ENCODE assay signal across 20 cellular contexts in genomic region chr2:45755585-45756330, GRCh38.
DNase-seq lines count a peak whose midpoint lies in the region; ATAC-seq and TF ChIP-seq lines count a peak whose summit lies in the region.
"Had no signal": no experiment of that assay in that cellular context is flagged by ENCODE, and none has a peak within 500 bp of the region (broad histone marks: within the 10 kb centered on the region; RNA-seq: fewer than 3 reads in every experiment).

No MANE protein-coding gene starts in this region.

- H3K9me3 Mint-ChIP-seq in naive thymus-derived CD4-positive, alpha-beta T cell, result peaks cover 0 to 3% (median 0%) of the 10 kb centered on the region in 11 donors
- H3K9me3 Mint-ChIP-seq: activated naive CD4-positive, alpha-beta T cell treated with anti-CD3 and anti-CD28 coated beads for 36 hours; nephron progenitor cell had no signal

- H3K4me1 ChIP-seq in SK-N-SH (ENCODE audit: control insufficient read depth in 1 of 2, insufficient read depth in 2 of 2, low read depth in 1 of 2, low read length in 1 of 2) (peaks cover 17 to 33% of the 10 kb centered on the region in 2 experiments; a peak in 2 of 4 replicates), skeletal muscle satellite cell (ENCODE audit: control insufficient read depth, insufficient read depth, low read length) (peaks cover 21% of the 10 kb centered on the region), PC-9 (replicated peaks; ENCODE audit: insufficient read depth) (no peaks in the 10 kb centered on the region)
- no peaks in the 10 kb centered on the region for H3K4me1 ChIP-seq in naive thymus-derived CD4-positive, alpha-beta T cell (ENCODE audit: control insufficient read depth in 2 of 2, insufficient read depth in 2 of 2, low read length in 2 of 2)

- H3K27me3 Mint-ChIP-seq in naive thymus-derived CD4-positive, alpha-beta T cell, result no peaks in the 10 kb centered on the region

- H2AFZ ChIP-seq in SK-N-SH (ENCODE audit: low read depth) (no peak overlapping the region), PC-9 (no peak overlapping the region)

- peak overlapping the region in 1 of 2 experiments; percentile 78; a peak in 2 of 4 replicates for H3K27ac ChIP-seq in SK-N-SH (ENCODE audit: low read depth in 2 of 2, low read length in 1 of 2)
- no peak overlapping the region for H3K27ac ChIP-seq in naive thymus-derived CD4-positive, alpha-beta T cell (ENCODE audit: low read depth, low read length)
- no peak overlapping the region for H3K27ac ChIP-seq in PC-9
- H3K27ac ChIP-seq: transverse colon had no signal

- DNase-seq in GM04504 (ENCODE audit: low read depth) (peak; percentile 90), SK-N-SH (no peak), fibroblast of the aortic adventitia (ENCODE audit: low read depth) (peak; percentile 57), glomerular visceral epithelial cell (ENCODE audit: extremely low spot score) (no peak), GM19238 (ENCODE audit: insufficient read length, low spot score) (no peak), PC-9 (no peak)
- DNase-seq in naive thymus-derived CD4-positive, alpha-beta T cell, result no peak
- DNase-seq: activated CD8-positive, alpha-beta memory T cell treated with anti-CD3 and anti-CD28 coated beads, Interleukin-2, amount 50 U/mL, for 4 hours; activated naive CD4-positive, alpha-beta T cell treated with anti-CD3 and anti-CD28 coated beads for 36 hours; CD8-positive, alpha-beta T cell; cerebellar nuclear complex; KBM-7; NCI-H1436 treated with DMSO at 0.1 percent for 48 hours; NCI-H524; nephron progenitor cell; right cardiac atrium; stimulated activated CD4-positive, alpha-beta T cell treated with anti-CD3 and anti-CD28 coated beads, Interleukin-4, amount 100 ng/mL, for 1 hour; SW 1271; transverse colon had no signal

- H3K36me3 Mint-ChIP-seq in naive thymus-derived CD4-positive, alpha-beta T cell, result peaks cover 0 to 11% (median 4%) of the 10 kb centered on the region in 5 donors
- H3K36me3 Mint-ChIP-seq: CD8-positive, alpha-beta T cell had no signal

- no peak for ATAC-seq in naive thymus-derived CD4-positive, alpha-beta T cell
- ATAC-seq: CD8-positive, alpha-beta T cell; right cardiac atrium had no signal

- H3K4me2 ChIP-seq in SK-N-SH (peak overlapping the region; percentile 44; the same call in 1 of the 2 replicates), skeletal muscle satellite cell (ENCODE audit: low read length) (peak overlapping the region; percentile 34), PC-9 (no peak overlapping the region)

- peaks cover 33% of the 10 kb centered on the region for H3F3A ChIP-seq in SK-N-SH (replicated peaks; ENCODE audit: insufficient read depth)
- no peaks in the 10 kb centered on the region; the same call in 1 of the 2 replicates for H3F3A ChIP-seq in PC-9 (ENCODE audit: insufficient read depth, low read depth)

- no peak for TF ChIP-seq CTCF in SK-N-SH (IDR thresholded peaks at IDR 0.05)
- TF ChIP-seq CTCF in fibroblast of the aortic adventitia (IDR thresholded peaks at IDR 0.05; ENCODE audit: insufficient read depth, low read length), result no peak
- TF ChIP-seq CTCF in PC-9 (conservative IDR thresholded peaks at IDR 0.05), result no peak

- H3K36me3 ChIP-seq in SK-N-SH (replicated peaks in 1 of 2; ENCODE audit: control insufficient read depth in 1 of 2, insufficient read depth in 2 of 2, low read length in 1 of 2) (no peaks in the 10 kb centered on the region), skeletal muscle satellite cell (ENCODE audit: insufficient read depth, low read length) (no peaks in the 10 kb centered on the region), PC-9 (ENCODE audit: low read depth) (no peaks in the 10 kb centered on the region)
- H3K36me3 ChIP-seq in naive thymus-derived CD4-positive, alpha-beta T cell (ENCODE audit: control insufficient read depth in 2 of 3, insufficient read depth in 3 of 3, low read length in 3 of 3), result no peaks in the 10 kb centered on the region
- H3K36me3 ChIP-seq: transverse colon had no signal

- peaks cover 0 to 14% (median 3%) of the 10 kb centered on the region in 7 donors for H3K4me1 Mint-ChIP-seq in naive thymus-derived CD4-positive, alpha-beta T cell

- BruUV-seq in PC-9 (replicated peaks; lab: Mats Ljungman, UMichigan), result no TSS peak

- peak overlapping the region; percentile 7; the same call in 1 of the 2 replicates for H3K9ac ChIP-seq in SK-N-SH
- no peak overlapping the region for H3K9ac ChIP-seq in skeletal muscle satellite cell (ENCODE audit: low read depth, low read length)

- H3K4me3 ChIP-seq in SK-N-SH (ENCODE audit: low read depth in 2 of 2, low read length in 1 of 2) (no peak overlapping the region), fibroblast of the aortic adventitia (ENCODE audit: low read depth, low read length) (no peak overlapping the region), skeletal muscle satellite cell (ENCODE audit: low read length) (no peak overlapping the region), PC-9 (no peak overlapping the region)
- no peak overlapping the region for H3K4me3 ChIP-seq in naive thymus-derived CD4-positive, alpha-beta T cell (ENCODE audit: low read length)
- H3K4me3 ChIP-seq: transverse colon had no signal

- H3K27me3 ChIP-seq in SK-N-SH (ENCODE audit: insufficient read depth) (no peaks in the 10 kb centered on the region), skeletal muscle satellite cell (ENCODE audit: control insufficient read depth, insufficient read depth, low read length) (no peaks in the 10 kb centered on the region), PC-9 (ENCODE audit: insufficient read depth, low read depth) (no peaks in the 10 kb centered on the region)
- H3K27me3 ChIP-seq in naive thymus-derived CD4-positive, alpha-beta T cell (ENCODE audit: control insufficient read depth in 2 of 2, insufficient read depth in 2 of 2, low read length in 2 of 2), result no peaks in the 10 kb centered on the region
- H3K27me3 ChIP-seq: transverse colon had no signal

- CTCF ChIA-PET in SK-N-SH (lab: Yijun Ruan, JAX), result interaction anchor here (0.7 to 1.9 kb wide), 5 partner anchors 23 to 180 kb away, joined by 3 to 8 read pairs (median 4); no protein-coding TSS in a partner anchor
- CTCF ChIA-PET in naive thymus-derived CD4-positive, alpha-beta T cell (lab: Charles Lee), result no interaction called here
- CTCF ChIA-PET in PC-9 (lab: Charles Lee), result no interaction called here

- no peak overlapping the region for H3K27ac Mint-ChIP-seq in naive thymus-derived CD4-positive, alpha-beta T cell
- H3K27ac Mint-ChIP-seq: activated naive CD4-positive, alpha-beta T cell treated with anti-CD3 and anti-CD28 coated beads for 36 hours; CD8-positive, alpha-beta T cell; nephron progenitor cell had no signal

- no peak for TF ChIP-seq RAD21 in SK-N-SH (IDR thresholded peaks at IDR 0.05; ENCODE audit: low read length)

- TF ChIP-seq EP300 in SK-N-SH (IDR thresholded peaks at IDR 0.05; ENCODE audit: borderline replicate concordance in 1 of 2, low read depth in 1 of 2, low read length in 1 of 2), result peak in 1 of 2 experiments; percentile 68; a peak in 2 of 4 replicates

- intact Hi-C loops in naive thymus-derived CD4-positive, alpha-beta T cell (cut with micrococcal nuclease), result no loop called here
- intact Hi-C loops in PC-9 (cut with micrococcal nuclease; ENCODE audit: unreplicated experiment), result no loop called here

- H4K20me1 ChIP-seq in SK-N-SH (ENCODE audit: insufficient read depth) (peaks cover 19% of the 10 kb centered on the region), PC-9 (ENCODE audit: insufficient read depth) (peaks cover 57% of the 10 kb centered on the region)

- no peaks in the 10 kb centered on the region for H3K9me2 ChIP-seq in SK-N-SH
- H3K9me2 ChIP-seq in PC-9 (ENCODE audit: insufficient read depth), result no peaks in the 10 kb centered on the region

- H3K79me2 ChIP-seq in SK-N-SH (ENCODE audit: insufficient read depth) (peaks cover 9% of the 10 kb centered on the region; the same call in 1 of the 2 replicates), PC-9 (ENCODE audit: low read depth) (peaks cover 16% of the 10 kb centered on the region)

- H3K9me3 ChIP-seq in SK-N-SH (no peaks in the 10 kb centered on the region), skeletal muscle satellite cell (replicated peaks; ENCODE audit: low read length) (no peaks in the 10 kb centered on the region), PC-9 (ENCODE audit: insufficient read depth, low read depth) (no peaks in the 10 kb centered on the region)
- no peaks in the 10 kb centered on the region for H3K9me3 ChIP-seq in naive thymus-derived CD4-positive, alpha-beta T cell (ENCODE audit: control insufficient read depth in 2 of 3, low read length in 3 of 3)
- H3K9me3 ChIP-seq: transverse colon had no signal

- 60% methylated on average over 8 of the region's 8 CpGs for WGBS in SK-N-SH (ENCODE audit: low lambda C conversion rate)

- H3K4me3 Mint-ChIP-seq in naive thymus-derived CD4-positive, alpha-beta T cell, result no peak overlapping the region
- H3K4me3 Mint-ChIP-seq: activated naive CD4-positive, alpha-beta T cell treated with anti-CD3 and anti-CD28 coated beads for 36 hours; CD8-positive, alpha-beta T cell; nephron progenitor cell had no signal

- POLR2A ChIA-PET in SK-N-SH (lab: Yijun Ruan, JAX) (no interaction called here), PC-9 (lab: Charles Lee; ENCODE audit: unreplicated experiment) (no interaction called here)
- POLR2A ChIA-PET in naive thymus-derived CD4-positive, alpha-beta T cell (lab: Charles Lee), result no interaction called here

TF ChIP-seq in SK-N-SH, 30 proteins besides CTCF, POLR2A, EP300 and RAD21 (continues in another document):
- TF ChIP-seq GABPA (IDR thresholded peaks at IDR 0.05; ENCODE audit: low read depth) (no peak), USF1 (IDR thresholded peaks at IDR 0.05; ENCODE audit: borderline replicate concordance, low read depth) (no peak), JUND (IDR thresholded peaks at IDR 0.05) (peak; percentile 89), FOSL2 (IDR thresholded peaks at IDR 0.05; ENCODE audit: borderline replicate concordance, low read depth) (peak; percentile 92), MXI1 (IDR thresholded peaks at IDR 0.05; ENCODE audit: low read depth, low read length) (no peak), RXRA (IDR thresholded peaks at IDR 0.05; ENCODE audit: borderline replicate concordance, low read depth) (peak; percentile 32; the same call in 1 of the 2 replicates), NFIC (IDR thresholded peaks at IDR 0.05; ENCODE audit: borderline replicate concordance) (peak; percentile 69), EZH2phosphoT487 (IDR thresholded peaks at IDR 0.05; ENCODE audit: borderline replicate concordance, low read depth) (no peak), TEAD4 (IDR thresholded peaks at IDR 0.05; ENCODE audit: borderline replicate concordance, insufficient read depth) (peak; percentile 53; the same call in 1 of the 2 replicates)

Comparison
In these comparisons a context has a peak if more than half of its experiments do, and no peak if none do; other contexts are left out.
1. DNase-seq: peak in GM04504 (single experiment) and fibroblast of the aortic adventitia (single experiment); none in SK-N-SH (single experiment), glomerular visceral epithelial cell (single experiment), GM19238 (single experiment), naive thymus-derived CD4-positive, alpha-beta T cell (0 of 9) and PC-9 (0 of 2).